2 cellular contexts compared by ENCODE assay signal in the genomic region with DNA sequence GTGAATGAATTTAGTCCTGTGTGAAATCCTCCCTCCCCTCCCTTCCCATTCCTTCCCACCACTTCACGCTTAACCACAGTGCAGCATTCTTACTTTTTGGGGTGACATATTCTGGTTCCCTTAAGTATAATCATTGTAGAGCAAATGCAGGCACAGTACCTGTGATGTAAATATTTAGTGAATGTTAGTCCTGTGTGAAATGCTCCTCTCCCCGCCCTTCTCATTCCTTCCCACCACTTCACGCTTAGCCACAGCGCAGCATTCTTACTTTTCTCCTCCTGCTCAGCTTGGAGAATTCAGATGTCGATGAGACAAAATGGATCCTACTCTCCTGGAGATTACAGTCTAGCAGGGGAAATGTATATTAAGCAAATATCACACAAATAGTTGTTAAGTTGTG.
TF ChIP-seq lines count a peak whose summit lies in the region.

No MANE protein-coding gene starts in this region.

TF ChIP-seq in IMR-90, 13 proteins besides CTCF, POLR2A, EP300 and RAD21 (continued from another document):
- TF ChIP-seq SMC3 (IDR thresholded peaks at IDR 0.05; ENCODE audit: low read depth, low read length) (no peak), RFX5 (IDR thresholded peaks at IDR 0.05; ENCODE audit: low read depth, low read length) (no peak), BHLHE40 (IDR thresholded peaks at IDR 0.05; ENCODE audit: low read depth, low read length) (no peak), RCOR1 (IDR thresholded peaks at IDR 0.05; ENCODE audit: insufficient replicate concordance, low read length) (no peak), MXI1 (IDR thresholded peaks at IDR 0.05; ENCODE audit: borderline replicate concordance, low read depth, low read length) (no peak), MAZ (IDR thresholded peaks at IDR 0.05; ENCODE audit: borderline replicate concordance, low read depth, low read length) (no peak), NFE2L2 (IDR thresholded peaks at IDR 0.05; ENCODE audit: low read depth, low read length) (no peak), CEBPB (IDR thresholded peaks at IDR 0.05; ENCODE audit: low read depth, low read length) (no peak)
- TF ChIP-seq, protein P1, sequence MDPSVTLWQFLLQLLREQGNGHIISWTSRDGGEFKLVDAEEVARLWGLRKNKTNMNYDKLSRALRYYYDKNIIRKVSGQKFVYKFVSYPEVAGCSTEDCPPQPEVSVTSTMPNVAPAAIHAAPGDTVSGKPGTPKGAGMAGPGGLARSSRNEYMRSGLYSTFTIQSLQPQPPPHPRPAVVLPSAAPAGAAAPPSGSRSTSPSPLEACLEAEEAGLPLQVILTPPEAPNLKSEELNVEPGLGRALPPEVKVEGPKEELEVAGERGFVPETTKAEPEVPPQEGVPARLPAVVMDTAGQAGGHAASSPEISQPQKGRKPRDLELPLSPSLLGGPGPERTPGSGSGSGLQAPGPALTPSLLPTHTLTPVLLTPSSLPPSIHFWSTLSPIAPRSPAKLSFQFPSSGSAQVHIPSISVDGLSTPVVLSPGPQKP (IDR thresholded peaks at IDR 0.05; ENCODE audit: borderline replicate concordance, low read depth, low read length), result no peak
- TF ChIP-seq, protein P2, sequence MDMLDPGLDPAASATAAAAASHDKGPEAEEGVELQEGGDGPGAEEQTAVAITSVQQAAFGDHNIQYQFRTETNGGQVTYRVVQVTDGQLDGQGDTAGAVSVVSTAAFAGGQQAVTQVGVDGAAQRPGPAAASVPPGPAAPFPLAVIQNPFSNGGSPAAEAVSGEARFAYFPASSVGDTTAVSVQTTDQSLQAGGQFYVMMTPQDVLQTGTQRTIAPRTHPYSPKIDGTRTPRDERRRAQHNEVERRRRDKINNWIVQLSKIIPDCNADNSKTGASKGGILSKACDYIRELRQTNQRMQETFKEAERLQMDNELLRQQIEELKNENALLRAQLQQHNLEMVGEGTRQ (IDR thresholded peaks at IDR 0.05; ENCODE audit: low read depth, low read length), result no peak

TF ChIP-seq in WTC11, 78 proteins besides CTCF, POLR2A, EP300 and RAD21 (continued from another document):
- no peak for TF ChIP-seq ELF4 (CRISPR knock-in tag; IDR thresholded peaks at IDR 0.05; ENCODE audit: low read depth)
- TF ChIP-seq ZNF396 (CRISPR knock-in tag; IDR thresholded peaks at IDR 0.05; ENCODE audit: borderline replicate concordance), result no peak
- no peak for TF ChIP-seq NR2C2 (CRISPR knock-in tag; IDR thresholded peaks at IDR 0.05)
- TF ChIP-seq SP1 (CRISPR knock-in tag; conservative IDR thresholded peaks at IDR 0.05), result no peak
- TF ChIP-seq OVOL2 (CRISPR knock-in tag; IDR thresholded peaks at IDR 0.05; ENCODE audit: borderline replicate concordance), result no peak
- TF ChIP-seq, protein P3, sequence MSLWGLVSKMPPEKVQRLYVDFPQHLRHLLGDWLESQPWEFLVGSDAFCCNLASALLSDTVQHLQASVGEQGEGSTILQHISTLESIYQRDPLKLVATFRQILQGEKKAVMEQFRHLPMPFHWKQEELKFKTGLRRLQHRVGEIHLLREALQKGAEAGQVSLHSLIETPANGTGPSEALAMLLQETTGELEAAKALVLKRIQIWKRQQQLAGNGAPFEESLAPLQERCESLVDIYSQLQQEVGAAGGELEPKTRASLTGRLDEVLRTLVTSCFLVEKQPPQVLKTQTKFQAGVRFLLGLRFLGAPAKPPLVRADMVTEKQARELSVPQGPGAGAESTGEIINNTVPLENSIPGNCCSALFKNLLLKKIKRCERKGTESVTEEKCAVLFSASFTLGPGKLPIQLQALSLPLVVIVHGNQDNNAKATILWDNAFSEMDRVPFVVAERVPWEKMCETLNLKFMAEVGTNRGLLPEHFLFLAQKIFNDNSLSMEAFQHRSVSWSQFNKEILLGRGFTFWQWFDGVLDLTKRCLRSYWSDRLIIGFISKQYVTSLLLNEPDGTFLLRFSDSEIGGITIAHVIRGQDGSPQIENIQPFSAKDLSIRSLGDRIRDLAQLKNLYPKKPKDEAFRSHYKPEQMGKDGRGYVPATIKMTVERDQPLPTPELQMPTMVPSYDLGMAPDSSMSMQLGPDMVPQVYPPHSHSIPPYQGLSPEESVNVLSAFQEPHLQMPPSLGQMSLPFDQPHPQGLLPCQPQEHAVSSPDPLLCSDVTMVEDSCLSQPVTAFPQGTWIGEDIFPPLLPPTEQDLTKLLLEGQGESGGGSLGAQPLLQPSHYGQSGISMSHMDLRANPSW (CRISPR knock-in tag; conservative IDR thresholded peaks at IDR 0.05; ENCODE audit: low read depth), result no peak
- TF ChIP-seq ZNF138 (CRISPR knock-in tag; conservative IDR thresholded peaks at IDR 0.05), result no peak
- TF ChIP-seq RELA (CRISPR knock-in tag; IDR thresholded peaks at IDR 0.05; ENCODE audit: borderline replicate concordance), result no peak
- no peak for TF ChIP-seq JUN (CRISPR knock-in tag; IDR thresholded peaks at IDR 0.05)
- no peak for TF ChIP-seq NFE2L1 (CRISPR knock-in tag; IDR thresholded peaks at IDR 0.05)
- no peak for TF ChIP-seq PRRX2 (CRISPR knock-in tag; IDR thresholded peaks at IDR 0.05)
- TF ChIP-seq ETV6 (CRISPR knock-in tag; IDR thresholded peaks at IDR 0.05), result no peak
- TF ChIP-seq SOX15 (CRISPR knock-in tag; IDR thresholded peaks at IDR 0.05), result no peak
- TF ChIP-seq, protein P4, sequence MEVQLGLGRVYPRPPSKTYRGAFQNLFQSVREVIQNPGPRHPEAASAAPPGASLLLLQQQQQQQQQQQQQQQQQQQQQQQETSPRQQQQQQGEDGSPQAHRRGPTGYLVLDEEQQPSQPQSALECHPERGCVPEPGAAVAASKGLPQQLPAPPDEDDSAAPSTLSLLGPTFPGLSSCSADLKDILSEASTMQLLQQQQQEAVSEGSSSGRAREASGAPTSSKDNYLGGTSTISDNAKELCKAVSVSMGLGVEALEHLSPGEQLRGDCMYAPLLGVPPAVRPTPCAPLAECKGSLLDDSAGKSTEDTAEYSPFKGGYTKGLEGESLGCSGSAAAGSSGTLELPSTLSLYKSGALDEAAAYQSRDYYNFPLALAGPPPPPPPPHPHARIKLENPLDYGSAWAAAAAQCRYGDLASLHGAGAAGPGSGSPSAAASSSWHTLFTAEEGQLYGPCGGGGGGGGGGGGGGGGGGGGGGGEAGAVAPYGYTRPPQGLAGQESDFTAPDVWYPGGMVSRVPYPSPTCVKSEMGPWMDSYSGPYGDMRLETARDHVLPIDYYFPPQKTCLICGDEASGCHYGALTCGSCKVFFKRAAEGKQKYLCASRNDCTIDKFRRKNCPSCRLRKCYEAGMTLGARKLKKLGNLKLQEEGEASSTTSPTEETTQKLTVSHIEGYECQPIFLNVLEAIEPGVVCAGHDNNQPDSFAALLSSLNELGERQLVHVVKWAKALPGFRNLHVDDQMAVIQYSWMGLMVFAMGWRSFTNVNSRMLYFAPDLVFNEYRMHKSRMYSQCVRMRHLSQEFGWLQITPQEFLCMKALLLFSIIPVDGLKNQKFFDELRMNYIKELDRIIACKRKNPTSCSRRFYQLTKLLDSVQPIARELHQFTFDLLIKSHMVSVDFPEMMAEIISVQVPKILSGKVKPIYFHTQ (CRISPR knock-in tag; IDR thresholded peaks at IDR 0.05), result no peak
- TF ChIP-seq ZNF232 (CRISPR knock-in tag; IDR thresholded peaks at IDR 0.05), result no peak
